In the genomic region with DNA sequence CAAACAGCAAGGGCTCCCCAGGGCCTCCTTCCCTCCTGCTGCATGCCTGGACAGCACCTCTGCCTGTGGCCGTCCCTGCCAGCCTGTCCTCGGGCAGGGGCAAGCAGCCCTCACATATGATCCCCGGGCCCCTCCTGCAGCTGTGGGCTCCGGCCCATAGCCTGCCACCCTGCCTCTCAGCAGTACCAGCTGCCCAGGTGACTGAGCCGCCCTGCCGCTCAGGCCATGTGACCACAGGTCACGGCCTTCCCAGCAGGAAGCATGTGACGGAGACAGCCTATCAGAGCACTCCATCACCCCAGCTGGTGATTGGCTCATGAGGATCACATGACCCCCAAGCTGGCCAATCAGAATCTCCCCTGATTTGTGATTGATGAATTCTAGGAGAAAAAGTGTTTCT, we compare ENCODE assay signal across 1 cellular context.
TF ChIP-seq lines count a peak whose summit lies in the region.

No MANE protein-coding gene starts in this region.

TF ChIP-seq in K562, 482 proteins besides CTCF, POLR2A, EP300 and RAD21 (continued from another document and continues in another):
- TF ChIP-seq LEF1 (IDR thresholded peaks at IDR 0.05) = no peak
- TF ChIP-seq ZFP30 (CRISPR knock-in tag; IDR thresholded peaks at IDR 0.05; ENCODE audit: borderline replicate concordance) = no peak
- peak; percentile 57 for TF ChIP-seq NR2C1 (IDR thresholded peaks at IDR 0.05)
- TF ChIP-seq NR2C1 (tag; IDR thresholded peaks at IDR 0.05) = peak; percentile 59
- no peak for TF ChIP-seq RBM34 (IDR thresholded peaks at IDR 0.05; ENCODE audit: borderline replicate concordance, insufficient read depth, low read length)
- no peak for TF ChIP-seq PTTG1 (tag; IDR thresholded peaks at IDR 0.05; ENCODE audit: low read depth)
- TF ChIP-seq KHSRP (IDR thresholded peaks at IDR 0.05) = no peak
- TF ChIP-seq, protein P1, sequence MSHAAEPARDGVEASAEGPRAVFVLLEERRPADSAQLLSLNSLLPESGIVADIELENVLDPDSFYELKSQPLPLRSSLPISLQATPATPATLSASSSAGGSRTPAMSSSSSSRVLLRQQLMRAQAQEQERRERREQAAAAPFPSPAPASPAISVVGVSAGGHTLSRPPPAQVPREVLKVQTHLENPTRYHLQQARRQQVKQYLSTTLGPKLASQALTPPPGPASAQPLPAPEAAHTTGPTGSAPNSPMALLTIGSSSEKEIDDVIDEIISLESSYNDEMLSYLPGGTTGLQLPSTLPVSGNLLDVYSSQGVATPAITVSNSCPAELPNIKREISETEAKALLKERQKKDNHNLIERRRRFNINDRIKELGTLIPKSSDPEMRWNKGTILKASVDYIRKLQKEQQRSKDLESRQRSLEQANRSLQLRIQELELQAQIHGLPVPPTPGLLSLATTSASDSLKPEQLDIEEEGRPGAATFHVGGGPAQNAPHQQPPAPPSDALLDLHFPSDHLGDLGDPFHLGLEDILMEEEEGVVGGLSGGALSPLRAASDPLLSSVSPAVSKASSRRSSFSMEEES (CRISPR knock-in tag; IDR thresholded peaks at IDR 0.05) = peak; percentile 77
- no peak for TF ChIP-seq PHF21A (IDR thresholded peaks at IDR 0.05; ENCODE audit: borderline replicate concordance, low read depth)
- no peak for TF ChIP-seq C11orf30 (IDR thresholded peaks at IDR 0.05; ENCODE audit: low read depth)
- TF ChIP-seq, protein P2, sequence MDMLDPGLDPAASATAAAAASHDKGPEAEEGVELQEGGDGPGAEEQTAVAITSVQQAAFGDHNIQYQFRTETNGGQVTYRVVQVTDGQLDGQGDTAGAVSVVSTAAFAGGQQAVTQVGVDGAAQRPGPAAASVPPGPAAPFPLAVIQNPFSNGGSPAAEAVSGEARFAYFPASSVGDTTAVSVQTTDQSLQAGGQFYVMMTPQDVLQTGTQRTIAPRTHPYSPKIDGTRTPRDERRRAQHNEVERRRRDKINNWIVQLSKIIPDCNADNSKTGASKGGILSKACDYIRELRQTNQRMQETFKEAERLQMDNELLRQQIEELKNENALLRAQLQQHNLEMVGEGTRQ (CRISPR knock-in tag; IDR thresholded peaks at IDR 0.05) = peak; percentile 95
- no peak for TF ChIP-seq XRCC4 (IDR thresholded peaks at IDR 0.05; ENCODE audit: extremely low read depth, insufficient read depth, insufficient read length)
- TF ChIP-seq POU5F1 (IDR thresholded peaks at IDR 0.05; ENCODE audit: borderline replicate concordance, low read depth, low read length, partially characterized antibody) = no peak
- no peak for TF ChIP-seq ARNT (IDR thresholded peaks at IDR 0.05)
- TF ChIP-seq CBX2 (IDR thresholded peaks at IDR 0.05; ENCODE audit: insufficient read depth, low read length, poor library complexity, severe bottlenecking) = no peak
- no peak for TF ChIP-seq ZNF274 (IDR thresholded peaks at IDR 0.05; ENCODE audit: borderline replicate concordance, low read depth, low read length)
- TF ChIP-seq NR1H2 (CRISPR knock-in tag; IDR thresholded peaks at IDR 0.05) = no peak
- no peak for TF ChIP-seq HCFC1 (IDR thresholded peaks at IDR 0.05; ENCODE audit: low read depth, low read length)
- no peak for TF ChIP-seq HEY1 (CRISPR knock-in tag; IDR thresholded peaks at IDR 0.05; ENCODE audit: borderline replicate concordance)
- no peak for TF ChIP-seq ERF (CRISPR knock-in tag; IDR thresholded peaks at IDR 0.05)
- TF ChIP-seq SMARCB1 (IDR thresholded peaks at IDR 0.05; ENCODE audit: insufficient read length, low read depth) = no peak
- no peak for TF ChIP-seq ZNF407 (IDR thresholded peaks at IDR 0.05; ENCODE audit: low read depth)
- TF ChIP-seq PHB2 (IDR thresholded peaks at IDR 0.05; ENCODE audit: low read depth) = no peak
- TF ChIP-seq CBFA2T2 (conservative IDR thresholded peaks at IDR 0.05) = peak; percentile 59
- TF ChIP-seq CHD4 (IDR thresholded peaks at IDR 0.05; ENCODE audit: insufficient read depth, insufficient replicate concordance, low read depth, low read length, poor library complexity, severe bottlenecking) = no peak
- TF ChIP-seq GABPA (tag; conservative IDR thresholded peaks at IDR 0.05; ENCODE audit: low read depth) = no peak
- no peak for TF ChIP-seq SETDB1 (IDR thresholded peaks at IDR 0.05; ENCODE audit: low read length)
- TF ChIP-seq RBM39 (optimal IDR thresholded peaks at IDR 0.05; ENCODE audit: low read depth, low read length) = no peak
- no peak for TF ChIP-seq ZNF707 (CRISPR knock-in tag; conservative IDR thresholded peaks at IDR 0.05)
- no peak for TF ChIP-seq FUS (optimal IDR thresholded peaks at IDR 0.05; ENCODE audit: low read depth, low read length)
- TF ChIP-seq ZNF174 (CRISPR knock-in tag; IDR thresholded peaks at IDR 0.05) = no peak
- TF ChIP-seq KAT7 (CRISPR knock-in tag; IDR thresholded peaks at IDR 0.05; ENCODE audit: borderline replicate concordance) = no peak
- no peak for TF ChIP-seq GABPB1 (CRISPR knock-in tag; IDR thresholded peaks at IDR 0.05)
- TF ChIP-seq, protein P3, sequence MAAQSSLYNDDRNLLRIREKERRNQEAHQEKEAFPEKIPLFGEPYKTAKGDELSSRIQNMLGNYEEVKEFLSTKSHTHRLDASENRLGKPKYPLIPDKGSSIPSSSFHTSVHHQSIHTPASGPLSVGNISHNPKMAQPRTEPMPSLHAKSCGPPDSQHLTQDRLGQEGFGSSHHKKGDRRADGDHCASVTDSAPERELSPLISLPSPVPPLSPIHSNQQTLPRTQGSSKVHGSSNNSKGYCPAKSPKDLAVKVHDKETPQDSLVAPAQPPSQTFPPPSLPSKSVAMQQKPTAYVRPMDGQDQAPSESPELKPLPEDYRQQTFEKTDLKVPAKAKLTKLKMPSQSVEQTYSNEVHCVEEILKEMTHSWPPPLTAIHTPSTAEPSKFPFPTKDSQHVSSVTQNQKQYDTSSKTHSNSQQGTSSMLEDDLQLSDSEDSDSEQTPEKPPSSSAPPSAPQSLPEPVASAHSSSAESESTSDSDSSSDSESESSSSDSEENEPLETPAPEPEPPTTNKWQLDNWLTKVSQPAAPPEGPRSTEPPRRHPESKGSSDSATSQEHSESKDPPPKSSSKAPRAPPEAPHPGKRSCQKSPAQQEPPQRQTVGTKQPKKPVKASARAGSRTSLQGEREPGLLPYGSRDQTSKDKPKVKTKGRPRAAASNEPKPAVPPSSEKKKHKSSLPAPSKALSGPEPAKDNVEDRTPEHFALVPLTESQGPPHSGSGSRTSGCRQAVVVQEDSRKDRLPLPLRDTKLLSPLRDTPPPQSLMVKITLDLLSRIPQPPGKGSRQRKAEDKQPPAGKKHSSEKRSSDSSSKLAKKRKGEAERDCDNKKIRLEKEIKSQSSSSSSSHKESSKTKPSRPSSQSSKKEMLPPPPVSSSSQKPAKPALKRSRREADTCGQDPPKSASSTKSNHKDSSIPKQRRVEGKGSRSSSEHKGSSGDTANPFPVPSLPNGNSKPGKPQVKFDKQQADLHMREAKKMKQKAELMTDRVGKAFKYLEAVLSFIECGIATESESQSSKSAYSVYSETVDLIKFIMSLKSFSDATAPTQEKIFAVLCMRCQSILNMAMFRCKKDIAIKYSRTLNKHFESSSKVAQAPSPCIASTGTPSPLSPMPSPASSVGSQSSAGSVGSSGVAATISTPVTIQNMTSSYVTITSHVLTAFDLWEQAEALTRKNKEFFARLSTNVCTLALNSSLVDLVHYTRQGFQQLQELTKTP (IDR thresholded peaks at IDR 0.05; ENCODE audit: low read depth in 1 of 2, partially characterized antibody in 2 of 2) = no peak
- no peak for TF ChIP-seq ZFX (CRISPR knock-in tag; IDR thresholded peaks at IDR 0.05)
- TF ChIP-seq MEF2A (IDR thresholded peaks at IDR 0.05; ENCODE audit: control insufficient read depth, low read depth, low read length) = no peak
- TF ChIP-seq L3MBTL2 (IDR thresholded peaks at IDR 0.05) = peak; percentile 63
- no peak for TF ChIP-seq HNRNPK (IDR thresholded peaks at IDR 0.05; ENCODE audit: low read depth, low read length, poor library complexity, severe bottlenecking)
- TF ChIP-seq IRF1 (CRISPR knock-in tag; IDR thresholded peaks at IDR 0.05; ENCODE audit: borderline replicate concordance) = no peak
- TF ChIP-seq, protein P4, sequence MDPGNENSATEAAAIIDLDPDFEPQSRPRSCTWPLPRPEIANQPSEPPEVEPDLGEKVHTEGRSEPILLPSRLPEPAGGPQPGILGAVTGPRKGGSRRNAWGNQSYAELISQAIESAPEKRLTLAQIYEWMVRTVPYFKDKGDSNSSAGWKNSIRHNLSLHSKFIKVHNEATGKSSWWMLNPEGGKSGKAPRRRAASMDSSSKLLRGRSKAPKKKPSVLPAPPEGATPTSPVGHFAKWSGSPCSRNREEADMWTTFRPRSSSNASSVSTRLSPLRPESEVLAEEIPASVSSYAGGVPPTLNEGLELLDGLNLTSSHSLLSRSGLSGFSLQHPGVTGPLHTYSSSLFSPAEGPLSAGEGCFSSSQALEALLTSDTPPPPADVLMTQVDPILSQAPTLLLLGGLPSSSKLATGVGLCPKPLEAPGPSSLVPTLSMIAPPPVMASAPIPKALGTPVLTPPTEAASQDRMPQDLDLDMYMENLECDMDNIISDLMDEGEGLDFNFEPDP (CRISPR knock-in tag; IDR thresholded peaks at IDR 0.05) = no peak
